Comparison of ENCODE assay signal across 8 cellular contexts in the genomic region with DNA sequence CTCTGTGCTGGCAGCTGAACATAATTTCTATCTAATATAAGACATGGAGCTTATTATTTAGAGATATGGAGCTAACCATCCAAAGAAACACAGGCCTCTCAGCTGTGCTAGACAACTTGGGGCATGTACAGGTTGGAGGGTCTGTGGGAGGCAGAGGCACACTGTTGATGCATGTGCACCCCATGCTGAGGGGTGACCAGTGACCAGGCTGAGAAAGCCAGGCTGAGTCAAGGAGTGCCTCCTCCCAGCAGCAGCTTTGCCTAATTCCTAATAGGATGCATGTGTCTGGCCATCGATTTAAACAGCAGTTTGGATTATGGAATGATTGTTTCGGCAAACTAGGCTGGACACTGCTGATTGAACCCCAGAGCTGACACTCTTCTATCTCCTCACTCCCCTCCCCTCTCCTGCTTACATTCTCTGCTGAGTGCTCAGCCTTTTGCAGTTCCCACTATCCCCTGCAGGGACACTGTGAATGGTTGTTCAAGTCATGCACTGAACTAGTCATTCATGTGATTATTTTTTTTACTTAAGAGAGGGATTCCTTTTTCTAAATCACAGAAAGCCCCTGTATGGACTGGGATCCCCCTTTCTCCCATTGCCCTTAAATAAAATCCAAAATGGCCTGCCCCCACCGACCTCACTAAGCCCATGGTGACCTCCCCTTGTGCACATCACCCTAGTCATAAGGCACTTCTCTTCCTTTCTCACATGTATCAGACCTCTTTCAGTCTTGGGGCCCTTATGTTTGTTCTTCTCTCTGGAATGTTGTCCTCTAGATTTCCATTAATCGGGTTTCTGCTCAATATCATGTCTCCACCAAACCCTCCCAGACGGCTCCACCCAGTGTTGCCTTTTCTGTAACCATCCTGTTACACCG.
DNase-seq lines count a peak whose midpoint lies in the region; ATAC-seq, FAIRE-seq and TF ChIP-seq lines count a peak whose summit lies in the region.

No MANE protein-coding gene starts in this region.

- CTCF ChIA-PET in activated CD8-positive, alpha-beta memory T cell treated with anti-CD3 and anti-CD28 coated beads, Interleukin-2, amount 10 ng/mL, durations not matched to agents 7 days and 5 days (lab: Charles Lee), result no interaction called here
- CTCF ChIA-PET in CD8-positive, alpha-beta memory T cell (lab: Charles Lee), result no interaction called here

- DNase-seq in activated CD8-positive, alpha-beta memory T cell treated with anti-CD3 and anti-CD28 coated beads, Interleukin-2, amount 10 ng/mL, durations not matched to agents 7 days and 5 days, result peak; percentile 48
- DNase-seq in activated CD8-positive, alpha-beta memory T cell treated with anti-CD3 and anti-CD28 coated beads, Interleukin-2, amount 50 U/mL, for 48 hours, result no peak
- DNase-seq in astrocyte of the hippocampus (ENCODE audit: low read depth, low spot score) (peak; percentile 50), left kidney (ENCODE audit: low read depth, low spot score) (peak; percentile 66), urothelium cell line (ENCODE audit: low spot score) (no peak)
- DNase-seq in CD8-positive, alpha-beta memory T cell, result no peak
- DNase-seq in effector memory CD4-positive, alpha-beta T cell, result no peak

- H3K9me3 Mint-ChIP-seq in activated CD8-positive, alpha-beta memory T cell treated with anti-CD3 and anti-CD28 coated beads, Interleukin-2, amount 10 ng/mL, durations not matched to agents 7 days and 5 days (ENCODE audit: low read depth), result no peaks in the 10 kb centered on the region
- H3K9me3 Mint-ChIP-seq in CD8-positive, alpha-beta memory T cell, result no peaks in the 10 kb centered on the region

- no peak overlapping the region for H3K4me3 Mint-ChIP-seq in activated CD8-positive, alpha-beta memory T cell treated with anti-CD3 and anti-CD28 coated beads, Interleukin-2, amount 10 ng/mL, durations not matched to agents 7 days and 5 days
- no peak overlapping the region for H3K4me3 Mint-ChIP-seq in CD8-positive, alpha-beta memory T cell

- no peaks in the 10 kb centered on the region for H4K20me1 ChIP-seq in KMS-11 (ENCODE audit: insufficient read depth)

- H3K4me1 Mint-ChIP-seq in activated CD8-positive, alpha-beta memory T cell treated with anti-CD3 and anti-CD28 coated beads, Interleukin-2, amount 10 ng/mL, durations not matched to agents 7 days and 5 days, result peaks cover 6% of the 10 kb centered on the region
- peaks cover 0 to 6% (median 4%) of the 10 kb centered on the region in 3 donors for H3K4me1 Mint-ChIP-seq in CD8-positive, alpha-beta memory T cell

- H3K79me2 ChIP-seq in KMS-11 (ENCODE audit: insufficient read depth, low read depth), result no peaks in the 10 kb centered on the region

- no peak for FAIRE-seq in urothelium cell line (lab: Jason Lieb, UNC)

- no peak overlapping the region for H3K9ac ChIP-seq in KMS-11

- H2AFZ ChIP-seq in KMS-11 (ENCODE audit: low read depth), result no peak overlapping the region

- ATAC-seq in activated CD8-positive, alpha-beta memory T cell treated with anti-CD3 and anti-CD28 coated beads, Interleukin-2, amount 10 ng/mL, durations not matched to agents 7 days and 5 days, result no peak

- no peak overlapping the region for H3K27ac ChIP-seq in KMS-11
- no peak overlapping the region for H3K27ac ChIP-seq in CD8-positive, alpha-beta memory T cell (ENCODE audit: low read depth, low read length)
- H3K27ac ChIP-seq in effector memory CD4-positive, alpha-beta T cell (ENCODE audit: insufficient read depth, low read length, poor library complexity, severe bottlenecking), result no peak overlapping the region

- H3K27ac Mint-ChIP-seq in activated CD8-positive, alpha-beta memory T cell treated with anti-CD3 and anti-CD28 coated beads, Interleukin-2, amount 10 ng/mL, durations not matched to agents 7 days and 5 days, result no peak overlapping the region
- peak overlapping the region in 1 of 8 donors; percentile 1 for H3K27ac Mint-ChIP-seq in CD8-positive, alpha-beta memory T cell

- H3K4me3 ChIP-seq in KMS-11 (IDR thresholded peaks at IDR 0.05; ENCODE audit: insufficient read depth, low read depth, low read length), result no peak overlapping the region
- H3K4me3 ChIP-seq in CD8-positive, alpha-beta memory T cell (ENCODE audit: low read length), result no peak overlapping the region
- no peak overlapping the region for H3K4me3 ChIP-seq in effector memory CD4-positive, alpha-beta T cell (ENCODE audit: insufficient read depth, low read depth, low read length, poor library complexity, severe bottlenecking)

- no peaks in the 10 kb centered on the region for H3K36me3 ChIP-seq in KMS-11 (ENCODE audit: insufficient read depth)
- H3K36me3 ChIP-seq in CD8-positive, alpha-beta memory T cell (ENCODE audit: insufficient read depth, low read length), result no peaks in the 10 kb centered on the region
- H3K36me3 ChIP-seq in effector memory CD4-positive, alpha-beta T cell (ENCODE audit: control insufficient read depth, insufficient read depth, low read length), result no peaks in the 10 kb centered on the region

- H3K9me3 ChIP-seq in CD8-positive, alpha-beta memory T cell (ENCODE audit: low read length), result no peaks in the 10 kb centered on the region
- no peaks in the 10 kb centered on the region for H3K9me3 ChIP-seq in effector memory CD4-positive, alpha-beta T cell (ENCODE audit: control insufficient read depth, low read length)

- H3K4me1 ChIP-seq in KMS-11 (ENCODE audit: low read depth, poor library complexity, severe bottlenecking), result no peaks in the 10 kb centered on the region
- no peaks in the 10 kb centered on the region for H3K4me1 ChIP-seq in CD8-positive, alpha-beta memory T cell (ENCODE audit: insufficient read depth, low read length)
- H3K4me1 ChIP-seq in effector memory CD4-positive, alpha-beta T cell (ENCODE audit: control insufficient read depth, insufficient read depth, low read length, poor library complexity, severe bottlenecking), result no peaks in the 10 kb centered on the region

- H3K27me3 ChIP-seq in KMS-11 (ENCODE audit: insufficient read depth, low read depth), result no peaks in the 10 kb centered on the region
- H3K27me3 ChIP-seq in CD8-positive, alpha-beta memory T cell (ENCODE audit: insufficient read depth, low read length, poor library complexity, severe bottlenecking), result no peaks in the 10 kb centered on the region
- H3K27me3 ChIP-seq in effector memory CD4-positive, alpha-beta T cell (replicated peaks; ENCODE audit: control insufficient read depth, insufficient read depth, low read length, poor library complexity, severe bottlenecking), result no peaks in the 10 kb centered on the region

- peaks cover 15% of the 10 kb centered on the region for H3K27me3 Mint-ChIP-seq in activated CD8-positive, alpha-beta memory T cell treated with anti-CD3 and anti-CD28 coated beads, Interleukin-2, amount 10 ng/mL, durations not matched to agents 7 days and 5 days
- peaks cover 2 to 3% of the 10 kb centered on the region in 2 donors for H3K27me3 Mint-ChIP-seq in CD8-positive, alpha-beta memory T cell

- no peaks in the 10 kb centered on the region for H3K36me3 Mint-ChIP-seq in activated CD8-positive, alpha-beta memory T cell treated with anti-CD3 and anti-CD28 coated beads, Interleukin-2, amount 10 ng/mL, durations not matched to agents 7 days and 5 days
- no peaks in the 10 kb centered on the region for H3K36me3 Mint-ChIP-seq in CD8-positive, alpha-beta memory T cell

- peak; percentile 46; the same call in 1 of the 2 replicates for TF ChIP-seq CTCF in KMS-11 (conservative IDR thresholded peaks at IDR 0.05; ENCODE audit: low read depth, low read length)

- H3K4me2 ChIP-seq in KMS-11, result no peak overlapping the region

- POLR2A ChIA-PET in CD8-positive, alpha-beta memory T cell (lab: Charles Lee), result no interaction called here

Comparison
In these comparisons a context has a peak if more than half of its experiments do, and no peak if none do; other contexts are left out.
1. DNase-seq: peak in activated CD8-positive, alpha-beta memory T cell treated with anti-CD3 and anti-CD28 coated beads, Interleukin-2, amount 10 ng/mL, durations not matched to agents 7 days and 5 days (single experiment), astrocyte of the hippocampus (single experiment) and left kidney (single experiment); none in activated CD8-positive, alpha-beta memory T cell treated with anti-CD3 and anti-CD28 coated beads, Interleukin-2, amount 50 U/mL, for 48 hours (single experiment), CD8-positive, alpha-beta memory T cell (0 of 5), effector memory CD4-positive, alpha-beta T cell (0 of 3) and urothelium cell line (single experiment).